1 cellular context compared by ENCODE assay signal in the genomic region with DNA sequence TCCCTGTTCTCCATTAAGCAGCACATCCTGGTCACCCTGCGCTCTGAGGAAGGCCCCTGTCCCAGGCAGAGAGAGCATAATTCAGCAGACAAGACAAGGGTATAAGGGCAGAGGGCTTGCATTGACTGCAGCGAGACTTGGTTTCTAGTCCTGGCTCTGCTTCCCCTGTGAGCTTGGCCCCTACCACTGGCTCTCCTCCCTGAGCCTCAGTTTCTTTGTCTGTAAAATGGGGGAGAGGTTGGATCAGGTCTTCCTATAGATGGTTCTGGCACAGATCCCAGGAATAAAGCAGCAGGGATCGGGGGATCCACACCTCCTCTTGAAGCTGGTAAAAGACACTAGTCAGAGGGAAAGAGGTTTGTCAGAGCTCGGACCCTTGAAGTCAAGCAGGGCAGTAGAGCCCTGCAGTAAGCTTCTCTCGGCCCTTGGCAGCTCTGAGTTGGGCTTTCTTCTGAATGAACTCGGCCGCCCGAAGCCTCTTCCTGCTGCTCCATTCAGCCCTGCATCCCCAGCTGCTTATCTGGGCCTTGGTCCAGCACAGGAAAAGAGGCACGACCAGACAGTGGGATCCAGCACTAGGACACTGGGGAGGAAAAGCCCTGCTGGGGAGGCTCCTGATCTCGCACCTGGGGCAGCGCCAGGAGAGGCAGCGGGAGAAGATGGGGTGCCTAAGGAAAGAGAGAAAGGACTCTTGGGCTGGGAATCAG.
TF ChIP-seq lines count a peak whose summit lies in the region.

No MANE protein-coding gene starts in this region.

TF ChIP-seq in H1, 55 proteins besides CTCF, POLR2A, EP300 and RAD21:
- TF ChIP-seq TAF1 (IDR thresholded peaks at IDR 0.05; ENCODE audit: low read depth, low read length) = no peak
- no peak for TF ChIP-seq RBBP5 (IDR thresholded peaks at IDR 0.05; ENCODE audit: borderline replicate concordance, low read depth, low read length)
- TF ChIP-seq TAF7 (optimal IDR thresholded peaks at IDR 0.05; ENCODE audit: borderline replicate concordance, low read depth, low read length) = peak; percentile 22
